Comparison of ENCODE assay signal across 8 cellular contexts in the genomic region with DNA sequence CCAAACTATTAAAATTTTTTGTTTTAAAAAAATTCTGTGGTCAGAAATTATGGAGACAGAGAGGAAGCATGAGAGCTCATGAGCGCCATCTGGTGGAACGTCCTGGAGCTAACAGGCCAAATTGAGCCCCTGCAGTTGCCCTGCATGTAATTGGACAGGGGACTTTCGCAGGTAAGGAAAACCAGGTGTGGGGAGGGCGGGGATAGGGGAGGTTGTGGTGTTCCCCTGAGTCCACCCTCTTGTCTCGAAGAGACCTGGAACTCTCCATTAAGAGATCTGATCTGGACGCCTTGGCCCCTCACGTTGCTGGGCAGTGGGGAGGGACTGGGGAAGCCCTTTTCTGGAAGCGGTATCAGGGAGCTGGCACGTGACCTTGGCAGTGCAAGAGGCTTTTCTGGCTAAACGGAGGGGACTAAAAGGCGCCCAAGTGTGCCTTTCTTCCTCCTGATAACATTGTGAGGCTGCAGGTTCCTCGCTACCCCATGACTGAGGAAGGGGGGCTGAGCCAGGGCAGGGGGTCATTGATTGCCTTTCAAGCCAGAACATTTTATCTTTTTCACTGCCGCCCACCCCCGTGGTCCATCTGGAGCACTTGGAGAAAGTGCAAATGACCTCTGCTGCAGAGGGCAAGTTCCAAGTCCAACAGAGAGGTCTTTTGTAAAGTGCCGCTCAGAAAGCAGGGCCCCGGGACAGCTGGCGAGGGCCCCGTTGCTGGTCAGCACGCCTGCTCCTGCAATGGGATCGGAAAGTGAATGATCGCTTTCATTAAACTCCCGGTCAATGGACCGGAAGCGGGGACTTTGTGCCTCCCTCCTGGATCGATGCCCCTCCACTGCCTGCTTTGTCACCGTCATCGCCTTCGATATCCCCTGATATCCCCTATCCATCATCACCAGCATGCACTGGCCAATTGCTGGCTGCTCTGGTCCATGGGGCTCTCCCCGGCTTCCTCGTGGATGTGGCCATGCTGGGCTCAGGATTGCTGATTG. TPM values are rescaled to one million over a fixed set of nuclear protein-coding genes. Genes with fewer than 3 reads are reported as not detected.
DNase-seq lines count a peak whose midpoint lies in the region; ATAC-seq lines count a peak whose summit lies in the region.

No MANE protein-coding gene starts in this region.

- ATAC-seq in left lobe of liver = peak; percentile 82
- ATAC-seq in HG02852 (IDR thresholded peaks at IDR 0.05; ENCODE audit: unreplicated experiment) = no peak

- peak; percentile 26 for DNase-seq in NCI-H1105 treated with DMSO at 0.1 percent for 48 hours (lab: John Stamatoyannopoulos, UW)
- no peak for DNase-seq in NCI-H1105 (lab: John Stamatoyannopoulos, UW)
- peak; percentile 34 for DNase-seq in NCI-H146 (lab: John Stamatoyannopoulos, UW)
- DNase-seq in activated CD4-positive, alpha-beta T cell treated with anti-CD3 and anti-CD28 coated beads for 4 hours = peak; percentile 29 to 55
- DNase-seq in dermis blood vessel endothelial cell = peak; percentile 74
- DNase-seq in left lobe of liver (ENCODE audit: low spot score) = peak; percentile 93
- peak; percentile 1 for DNase-seq in stimulated activated CD8-positive, alpha-beta memory T cell treated with anti-CD3 and anti-CD28 coated beads, Interleukin-12 subunit alpha, Interleukin-12 subunit beta, amount 100 ng/mL, for 4 hours (ENCODE audit: low read depth)

RNA-seq across cellular contexts. Expression of a gene that starts 18.4 kb away (rescaled TPM):
- total RNA-seq in dermis blood vessel endothelial cell = not detected in 2 replicates
- total RNA-seq in left lobe of liver = not detected

RNA-seq across cellular contexts. Expression of a gene that starts 23.2 kb away (rescaled TPM):
- total RNA-seq in dermis blood vessel endothelial cell = 0.74 and 2.0 TPM in 2 replicates
- 228 TPM for total RNA-seq in left lobe of liver

RNA-seq across cellular contexts. Expression of a gene that starts 33.6 kb away (rescaled TPM):
- total RNA-seq in dermis blood vessel endothelial cell = not detected in 2 replicates
- total RNA-seq in left lobe of liver = not detected

RNA-seq across cellular contexts. Expression of a gene that starts 58.8 kb away (rescaled TPM):
- total RNA-seq in dermis blood vessel endothelial cell (not detected in 2 replicates), left lobe of liver (11.8 TPM)

Comparison
In these comparisons a context has a peak if more than half of its experiments do, and no peak if none do; other contexts are left out.
1. RNA of a gene that starts 23.2 kb away (total RNA-seq): 228 TPM in left lobe of liver (single experiment); 0.74 to 2.0 TPM in dermis blood vessel endothelial cell; every median in the first group is over 10 times any median in the second.